In the genomic region with DNA sequence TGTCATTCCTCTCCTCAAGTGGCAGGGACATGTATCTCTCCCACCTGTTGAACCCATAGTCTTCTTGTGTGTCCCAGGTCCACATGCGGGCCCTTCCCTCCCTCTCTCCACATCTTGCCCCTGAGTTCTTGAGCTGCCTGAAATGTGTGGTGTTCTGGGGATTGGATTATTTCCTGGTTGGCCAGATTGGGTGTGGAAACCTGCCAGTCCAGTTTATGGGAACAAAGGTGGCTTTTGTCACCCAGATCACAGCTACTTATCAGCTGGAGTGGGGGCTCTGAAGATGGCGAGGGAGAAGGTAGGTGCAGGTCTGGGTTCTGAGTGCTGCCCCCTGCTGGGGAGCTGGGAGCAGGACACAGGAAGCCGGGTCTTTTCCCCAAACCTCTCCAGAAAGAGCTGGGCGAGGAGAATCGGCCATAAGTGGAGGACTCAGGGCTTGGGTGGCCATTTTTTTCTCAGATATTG, we compare ENCODE assay signal across 9 cellular contexts. TPM values are rescaled to one million over a fixed set of nuclear protein-coding genes. Genes with fewer than 3 reads are reported as not detected.
DNase-seq lines count a peak whose midpoint lies in the region; ATAC-seq, FAIRE-seq and TF ChIP-seq lines count a peak whose summit lies in the region.
"Had no signal": no experiment of that assay in that cellular context is flagged by ENCODE, and none has a peak within 500 bp of the region (broad histone marks: within the 10 kb centered on the region; RNA-seq: fewer than 3 reads in every experiment).

No MANE protein-coding gene starts in this region.

- CTCF ChIA-PET in Caco-2 (lab: Charles Lee), result interaction anchor here (0.5 to 5.9 kb wide), 18 partner anchors 10 to 543 kb away, joined by 3 to 304 read pairs (median 4); a partner anchor contains a TSS
- CTCF ChIA-PET in activated CD8-positive, alpha-beta memory T cell treated with anti-CD3 and anti-CD28 coated beads, Interleukin-2, amount 10 ng/mL, durations not matched to agents 7 days and 5 days (lab: Charles Lee), result interaction anchor here (0.7 to 4.5 kb wide), 14 partner anchors 8 to 243 kb away, joined by 3 to 57 read pairs (median 5); a partner anchor contains a TSS

- DNase-seq in Caco-2 (peak; percentile 95 to 96), fibroblast of mammary gland (ENCODE audit: low read depth) (no peak), small intestine (peak; percentile 95), DMS79 (lab: John Stamatoyannopoulos, UW) (no peak), GDM1 (lab: John Stamatoyannopoulos, UW) (no peak)
- DNase-seq in activated CD8-positive, alpha-beta memory T cell treated with anti-CD3 and anti-CD28 coated beads, Interleukin-2, amount 10 ng/mL, durations not matched to agents 7 days and 5 days, result no peak

- H3K4me3 Mint-ChIP-seq in Caco-2 (ENCODE audit: unreplicated experiment), result peak overlapping the region; percentile 76
- H3K4me3 Mint-ChIP-seq in activated CD8-positive, alpha-beta memory T cell treated with anti-CD3 and anti-CD28 coated beads, Interleukin-2, amount 10 ng/mL, durations not matched to agents 7 days and 5 days, result no peak overlapping the region

- intact Hi-C loops in Caco-2 (cut with micrococcal nuclease; ENCODE audit: unreplicated experiment), result loop anchor here (1.0 to 2.0 kb wide), 5 partner anchors 12 to 98 kb away; no protein-coding TSS in a partner anchor

- H3K36me3 Mint-ChIP-seq in Caco-2 (ENCODE audit: insufficient read depth, unreplicated experiment), result peaks cover 93% of the 10 kb centered on the region
- H3K36me3 Mint-ChIP-seq in activated CD8-positive, alpha-beta memory T cell treated with anti-CD3 and anti-CD28 coated beads, Interleukin-2, amount 10 ng/mL, durations not matched to agents 7 days and 5 days, result no peaks in the 10 kb centered on the region

- TF ChIP-seq CTCF in Caco-2 (IDR thresholded peaks at IDR 0.05; ENCODE audit: insufficient read depth in 1 of 2, low read depth in 1 of 2, low read length in 1 of 2, severe bottlenecking in 1 of 2, unreplicated experiment in 1 of 2) (peak; percentile 94 to 95), LNCAP (IDR thresholded peaks at IDR 0.05) (peak; percentile 74), fibroblast of mammary gland (conservative IDR thresholded peaks at IDR 0.05; ENCODE audit: control insufficient read depth, insufficient read depth, low read depth, low read length) (peak; percentile 55)

- no peaks in the 10 kb centered on the region for H3K27me3 Mint-ChIP-seq in Caco-2 (ENCODE audit: insufficient read depth, unreplicated experiment)
- H3K27me3 Mint-ChIP-seq in activated CD8-positive, alpha-beta memory T cell treated with anti-CD3 and anti-CD28 coated beads, Interleukin-2, amount 10 ng/mL, durations not matched to agents 7 days and 5 days, result peaks cover 3% of the 10 kb centered on the region

- BruUV-seq in Caco-2 (replicated peaks; lab: Mats Ljungman, UMichigan), result no TSS peak

- peaks cover 25% of the 10 kb centered on the region for H3K36me3 ChIP-seq in Caco-2 (ENCODE audit: control insufficient read depth, insufficient read depth, low read length)
- H3K36me3 ChIP-seq in small intestine (ENCODE audit: control insufficient read depth in 2 of 2, insufficient read depth in 2 of 2, low read length in 2 of 2), result peaks cover 3 to 4% of the 10 kb centered on the region in 2 donors

- POLR2A ChIA-PET in Caco-2 (lab: Charles Lee), result interaction anchor here (0.5 to 2.7 kb wide), 5 partner anchors 11 to 351 kb away, joined by 3 to 69 read pairs (median 6); a partner anchor contains a TSS

- H3K4me3 ChIP-seq in Caco-2 (ENCODE audit: low read depth, low read length), result peak overlapping the region; percentile 13
- H3K4me3 ChIP-seq in fibroblast of mammary gland (ENCODE audit: control insufficient read depth, low read depth, low read length), result no peak overlapping the region
- peak overlapping the region in 1 of 2 donors; percentile 14 for H3K4me3 ChIP-seq in small intestine (ENCODE audit: low read depth in 1 of 2, low read length in 2 of 2)

- no peaks in the 10 kb centered on the region for H3K9me3 ChIP-seq in Caco-2
- H3K9me3 ChIP-seq in small intestine (ENCODE audit: control insufficient read depth, low read depth), result no peaks in the 10 kb centered on the region

- peak overlapping the region; percentile 79 to 96 for H3K27ac ChIP-seq in small intestine (ENCODE audit: low read depth in 1 of 2, low read length in 1 of 2)

- no peaks in the 10 kb centered on the region for H3K27me3 ChIP-seq in Caco-2 (replicated peaks; ENCODE audit: control insufficient read depth, insufficient read depth, low read length)
- H3K27me3 ChIP-seq in small intestine (ENCODE audit: control insufficient read depth in 2 of 2, insufficient read depth in 2 of 2, low read length in 2 of 2), result no peaks in the 10 kb centered on the region

- H3K4me1 Mint-ChIP-seq in Caco-2 (ENCODE audit: low read depth, unreplicated experiment), result peaks cover 52% of the 10 kb centered on the region
- H3K4me1 Mint-ChIP-seq in activated CD8-positive, alpha-beta memory T cell treated with anti-CD3 and anti-CD28 coated beads, Interleukin-2, amount 10 ng/mL, durations not matched to agents 7 days and 5 days, result peaks cover 3% of the 10 kb centered on the region

- 15 to 47% (median 25%) methylated on average over 5 of the region's 5 CpGs for WGBS in small intestine, 3 donors

- H3K9me3 Mint-ChIP-seq in Caco-2 (ENCODE audit: unreplicated experiment), result no peaks in the 10 kb centered on the region
- H3K9me3 Mint-ChIP-seq in activated CD8-positive, alpha-beta memory T cell treated with anti-CD3 and anti-CD28 coated beads, Interleukin-2, amount 10 ng/mL, durations not matched to agents 7 days and 5 days (ENCODE audit: low read depth), result no peaks in the 10 kb centered on the region

- peak; percentile 70 for ATAC-seq in GM19395 (IDR thresholded peaks at IDR 0.05; ENCODE audit: unreplicated experiment)
- ATAC-seq in activated CD8-positive, alpha-beta memory T cell treated with anti-CD3 and anti-CD28 coated beads, Interleukin-2, amount 10 ng/mL, durations not matched to agents 7 days and 5 days, result peak; percentile 65

- no peak for FAIRE-seq in small intestine (lab: Jason Lieb, UNC)

- H3K4me1 ChIP-seq in Caco-2 (peaks cover 81% of the 10 kb centered on the region), small intestine (ENCODE audit: control insufficient read depth in 2 of 2, insufficient read depth in 1 of 2, low read depth in 1 of 2, low read length in 1 of 2) (peaks cover 5 to 14% of the 10 kb centered on the region in 2 donors)

- H3K27ac Mint-ChIP-seq in Caco-2 (ENCODE audit: unreplicated experiment), result peak overlapping the region; percentile 93
- no peak overlapping the region for H3K27ac Mint-ChIP-seq in activated CD8-positive, alpha-beta memory T cell treated with anti-CD3 and anti-CD28 coated beads, Interleukin-2, amount 10 ng/mL, durations not matched to agents 7 days and 5 days

RNA-seq across cellular contexts. Expression of a gene that starts 14.2 kb away (rescaled TPM):
- total RNA-seq in Caco-2 (2022), result 85.6 and 96.7 TPM in 2 replicates
- total RNA-seq in activated CD8-positive, alpha-beta memory T cell treated with anti-CD3 and anti-CD28 coated beads, Interleukin-2, amount 10 ng/mL, durations not matched to agents 7 days and 5 days, result under 1 TPM; 0.12 to 0.28 TPM
- polyA plus RNA-seq in small intestine, result 10 to 100 TPM; 12.2 to 23.8 (median 21.0) TPM

RNA-seq across cellular contexts. Expression of a gene that starts 26.6 kb away (rescaled TPM):
- not detected in 2 replicates for total RNA-seq in Caco-2 (2022)
- total RNA-seq in activated CD8-positive, alpha-beta memory T cell treated with anti-CD3 and anti-CD28 coated beads, Interleukin-2, amount 10 ng/mL, durations not matched to agents 7 days and 5 days, result not detected
- polyA plus RNA-seq in small intestine, result 1 to 10 TPM; 1.8 to 8.8 (median 6.5) TPM
- total RNA-seq: NCI-H460 had no signal

RNA-seq across cellular contexts. Expression of a gene that starts 43.5 kb away (rescaled TPM):
- total RNA-seq in Caco-2 (2022), result 76.1 and 78.8 TPM in 2 replicates
- 100 to 1,000 TPM; 136 to 152 TPM for total RNA-seq in activated CD8-positive, alpha-beta memory T cell treated with anti-CD3 and anti-CD28 coated beads, Interleukin-2, amount 10 ng/mL, durations not matched to agents 7 days and 5 days
- 10 to 100 TPM; 16.2 to 19.5 (median 17.9) TPM for polyA plus RNA-seq in small intestine

Comparison
In these comparisons a context has a peak if more than half of its experiments do, and no peak if none do; other contexts are left out.
1. DNase-seq: peak in Caco-2 (2 of 2) and small intestine (single experiment); none in activated CD8-positive, alpha-beta memory T cell treated with anti-CD3 and anti-CD28 coated beads, Interleukin-2, amount 10 ng/mL, durations not matched to agents 7 days and 5 days (single experiment), fibroblast of mammary gland (single experiment), DMS79 (single experiment) and GDM1 (single experiment).
2. RNA of a gene that starts 14.2 kb away (total RNA-seq): 85.6 to 96.7 TPM in Caco-2; 0.12 to 0.28 TPM in activated CD8-positive, alpha-beta memory T cell treated with anti-CD3 and anti-CD28 coated beads, Interleukin-2, amount 10 ng/mL, durations not matched to agents 7 days and 5 days; every median in the first group is over 10 times any median in the second.
3. Peak in every context shown above with its lines, with median percentiles within 50 percentile points of each other: CTCF ChIP-seq.